Comparison of ENCODE assay signal across 30 cellular contexts in the genomic region with DNA sequence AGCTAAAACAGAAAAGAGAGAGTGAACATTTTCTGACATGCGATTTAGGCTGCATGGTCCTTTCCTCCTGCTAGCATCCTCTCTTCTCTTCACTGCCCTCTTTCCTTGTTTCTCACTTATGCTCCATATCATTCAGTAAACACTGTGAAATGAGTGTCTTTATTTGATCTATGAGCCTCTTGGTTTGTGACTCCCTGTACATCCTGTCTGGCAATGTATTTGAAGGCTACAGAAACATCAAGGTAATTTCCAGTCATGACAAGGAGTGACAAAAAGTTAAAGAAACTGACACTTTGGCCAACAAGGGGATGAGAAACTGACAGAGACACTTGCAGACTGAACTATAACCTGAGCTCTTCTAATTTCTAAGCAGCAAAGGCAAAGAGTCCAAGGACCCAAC. TPM values are rescaled to one million over a fixed set of nuclear protein-coding genes. Genes with fewer than 3 reads are reported as not detected.
"Had no signal": no experiment of that assay in that cellular context is flagged by ENCODE, and none has a peak within 500 bp of the region (broad histone marks: within the 10 kb centered on the region; RNA-seq: fewer than 3 reads in every experiment).

No MANE protein-coding gene starts in this region.

- H3K4me1 ChIP-seq: heart left ventricle, neural progenitor cell, pancreas, stomach, transverse colon had no signal

- H3K36me3 ChIP-seq: heart left ventricle, neural progenitor cell, pancreas, stomach, thoracic aorta, transverse colon had no signal

- H3K9ac ChIP-seq: neural progenitor cell had no signal

- H3K27ac Mint-ChIP-seq: natural killer cell treated with Interleukin-12 subunit alpha and Interleukin-12 subunit beta and Interleukin-15 and Interleukin-18, amount 100 ng/mL, for 72 hours; neural progenitor cell; progenitor cell of endocrine pancreas; stimulated activated effector memory CD8-positive, alpha-beta T cell treated with anti-CD3 and anti-CD28 coated beads, Interleukin-12 subunit alpha, Interleukin-12 subunit beta, amount 100 ng/mL, for 72 hours had no signal

- FAIRE-seq: frontal cortex, pancreas, small intestine had no signal

- H3K27me3 Mint-ChIP-seq: natural killer cell treated with Interleukin-12 subunit alpha and Interleukin-12 subunit beta and Interleukin-15 and Interleukin-18, amount 100 ng/mL, for 72 hours; progenitor cell of endocrine pancreas had no signal

- ATAC-seq: heart left ventricle; left colon; left ventricle myocardium superior; natural killer cell treated with Interleukin-12 subunit alpha and Interleukin-12 subunit beta and Interleukin-15 and Interleukin-18, amount 100 ng/mL, for 72 hours; pancreas; right cardiac atrium; stimulated activated effector memory CD8-positive, alpha-beta T cell treated with anti-CD3 and anti-CD28 coated beads, Interleukin-12 subunit alpha, Interleukin-12 subunit beta, amount 100 ng/mL, for 72 hours had no signal

- H3K4me2 ChIP-seq: neural progenitor cell had no signal

- H3K27me3 ChIP-seq: heart left ventricle, neural progenitor cell, stomach, transverse colon had no signal

- H3K27ac ChIP-seq: dorsolateral prefrontal cortex, heart left ventricle, neural progenitor cell, pancreas, stomach, thoracic aorta, transverse colon had no signal

- DNase-seq: cortex of kidney; dorsolateral prefrontal cortex; effector CD8-positive, alpha-beta T cell; heart left ventricle; hippocampal formation; left colon; left ventricle myocardium superior; mesenchymal stem cell; midbrain; nucleus accumbens; pancreas; right cardiac atrium; small intestine; stimulated activated CD4-positive, alpha-beta T cell treated with anti-CD3 and anti-CD28 coated beads, Interleukin-4, amount 100 ng/mL, for 1 hour; stimulated activated CD8-positive, alpha-beta memory T cell treated with anti-CD3 and anti-CD28 coated beads, Interleukin-4, amount 100 ng/mL, for 48 hours; stomach; substantia nigra; transverse colon had no signal

- H3K36me3 Mint-ChIP-seq: natural killer cell treated with Interleukin-12 subunit alpha and Interleukin-12 subunit beta and Interleukin-15 and Interleukin-18, amount 100 ng/mL, for 72 hours; neural progenitor cell; stimulated activated effector memory CD8-positive, alpha-beta T cell treated with anti-CD3 and anti-CD28 coated beads, Interleukin-12 subunit alpha, Interleukin-12 subunit beta, amount 100 ng/mL, for 72 hours had no signal

- H3K4me3 Mint-ChIP-seq: natural killer cell treated with Interleukin-12 subunit alpha and Interleukin-12 subunit beta and Interleukin-15 and Interleukin-18, amount 100 ng/mL, for 72 hours; neural progenitor cell; stimulated activated effector memory CD8-positive, alpha-beta T cell treated with anti-CD3 and anti-CD28 coated beads, Interleukin-12 subunit alpha, Interleukin-12 subunit beta, amount 100 ng/mL, for 72 hours had no signal

- H3K4me3 ChIP-seq: dorsolateral prefrontal cortex, heart left ventricle, lung, neural progenitor cell, pancreas, stomach, thoracic aorta, transverse colon had no signal

- H3K4me1 Mint-ChIP-seq: neural progenitor cell; stimulated activated effector memory CD8-positive, alpha-beta T cell treated with anti-CD3 and anti-CD28 coated beads, Interleukin-12 subunit alpha, Interleukin-12 subunit beta, amount 100 ng/mL, for 72 hours had no signal

- H2AFZ ChIP-seq: neural progenitor cell had no signal

- H3K9me3 ChIP-seq: heart left ventricle, pancreas, stomach, thoracic aorta, transverse colon had no signal

- H3K9me3 Mint-ChIP-seq: stimulated activated effector memory CD8-positive, alpha-beta T cell treated with anti-CD3 and anti-CD28 coated beads, Interleukin-12 subunit alpha, Interleukin-12 subunit beta, amount 100 ng/mL, for 72 hours had no signal

RNA-seq across cellular contexts. Expression of gene FTHL17, which starts 8.7 kb away (rescaled TPM):
- total RNA-seq: dorsolateral prefrontal cortex; fibroblast of lung; frontal cortex; glomerular endothelial cell; heart left ventricle; kidney epithelial cell; left colon; left ventricle myocardium superior; lung; natural killer cell treated with Interleukin-12 subunit alpha and Interleukin-12 subunit beta and Interleukin-15 and Interleukin-18, amount 100 ng/mL, for 72 hours; pancreas; progenitor cell of endocrine pancreas; right cardiac atrium; stomach; thoracic aorta; transverse colon; urinary bladder had no signal
- polyA plus RNA-seq: esophagus, fibroblast of lung, heart left ventricle, lung, pancreas, right cardiac atrium, small intestine, stomach, urinary bladder had no signal
